Comparison of ENCODE assay signal across 8 cellular contexts in genomic region chr6:26027491-26028211, GRCh38. TPM values are rescaled to one million over a fixed set of nuclear protein-coding genes. Genes with fewer than 3 reads are reported as not detected.
DNase-seq lines count a peak whose midpoint lies in the region; ATAC-seq and TF ChIP-seq lines count a peak whose summit lies in the region.

No MANE protein-coding gene starts in this region.

- H3K27me3 Mint-ChIP-seq in activated T-helper 1 cell treated with anti-CD3 and anti-CD28 coated beads, Interleukin-12 subunit alpha, Interleukin-12 subunit beta, Interleukin-2, Interleukin-4 antibody, amounts not matched to agents 30 ng/mL and 10 ng/mL and 1 ng/mL, durations not matched to agents 14 hours and 24 hours and 36 hours (ENCODE audit: insufficient read depth) = peaks cover 2% of the 10 kb centered on the region
- H3K27me3 Mint-ChIP-seq in immature natural killer cell (ENCODE audit: low read depth in 3 of 3) = peaks cover 24 to 37% (median 27%) of the 10 kb centered on the region in 3 donors

- H3K79me2 ChIP-seq in SK-N-SH (ENCODE audit: insufficient read depth) = no peaks in the 10 kb centered on the region

- peak overlapping the region; percentile 73; the same call in 1 of the 2 replicates for H3K9ac ChIP-seq in SK-N-SH
- peak overlapping the region; percentile 29 to 76 (median 57) for H3K9ac ChIP-seq in subcutaneous abdominal adipose tissue (ENCODE audit: low read length in 5 of 5)

- H3K27me3 ChIP-seq in SK-N-SH (ENCODE audit: insufficient read depth) = no peaks in the 10 kb centered on the region
- H3K27me3 ChIP-seq in subcutaneous abdominal adipose tissue (ENCODE audit: control insufficient read depth in 5 of 5, insufficient read depth in 4 of 5, low read length in 5 of 5) = no peaks in the 10 kb centered on the region

- H3K27ac Mint-ChIP-seq in activated T-helper 1 cell treated with anti-CD3 and anti-CD28 coated beads, Interleukin-12 subunit alpha, Interleukin-12 subunit beta, Interleukin-2, Interleukin-4 antibody, amounts not matched to agents 30 ng/mL and 10 ng/mL and 1 ng/mL, durations not matched to agents 14 hours and 24 hours and 36 hours = peak overlapping the region; percentile 96
- H3K27ac Mint-ChIP-seq in immature natural killer cell = peak overlapping the region; percentile 98 to 100 (median 100)

- peaks cover 94% of the 10 kb centered on the region for H3K4me1 Mint-ChIP-seq in activated T-helper 1 cell treated with anti-CD3 and anti-CD28 coated beads, Interleukin-12 subunit alpha, Interleukin-12 subunit beta, Interleukin-2, Interleukin-4 antibody, amounts not matched to agents 30 ng/mL and 10 ng/mL and 1 ng/mL, durations not matched to agents 14 hours and 24 hours and 36 hours (ENCODE audit: low read depth)
- H3K4me1 Mint-ChIP-seq in immature natural killer cell = peaks cover 58 to 67% of the 10 kb centered on the region in 2 donors

- H3K4me1 ChIP-seq in SK-N-SH (ENCODE audit: control insufficient read depth in 1 of 2, insufficient read depth in 2 of 2, low read depth in 1 of 2, low read length in 1 of 2) (peaks cover 15 to 28% of the 10 kb centered on the region in 2 experiments; a peak in 3 of 4 replicates), subcutaneous abdominal adipose tissue (ENCODE audit: control insufficient read depth in 5 of 5, insufficient read depth in 5 of 5, low read length in 5 of 5) (peaks cover 0 to 38% (median 37%) of the 10 kb centered on the region in 5 donors)

- peak overlapping the region; percentile 84 for H2AFZ ChIP-seq in SK-N-SH (ENCODE audit: low read depth)

- no peaks in the 10 kb centered on the region for H3K9me3 ChIP-seq in SK-N-SH
- H3K9me3 ChIP-seq in subcutaneous abdominal adipose tissue (ENCODE audit: control insufficient read depth in 5 of 5, low read length in 5 of 5) = no peaks in the 10 kb centered on the region

- H3K27ac ChIP-seq in SK-N-SH (ENCODE audit: low read depth in 2 of 2, low read length in 1 of 2) = peak overlapping the region; percentile 92 to 99
- H3K27ac ChIP-seq in subcutaneous abdominal adipose tissue (ENCODE audit: low read depth, low read length) = peak overlapping the region; percentile 88

- intact Hi-C loops in activated T-helper 1 cell treated with anti-CD3 and anti-CD28 coated beads, Interleukin-12 subunit alpha, Interleukin-12 subunit beta, Interleukin-2, Interleukin-4 antibody, amounts not matched to agents 30 ng/mL and 10 ng/mL and 1 ng/mL, durations not matched to agents 14 hours and 24 hours and 36 hours (cut with micrococcal nuclease) = loop anchor here (1.0 to 10.0 kb wide), 8 partner anchors 16 to 1865 kb away; partner anchors contain the start of gene HMGN4

- no peak for DNase-seq in SK-N-SH
- no peak for DNase-seq in activated T-helper 1 cell treated with anti-CD3 and anti-CD28 coated beads, Interleukin-12 subunit alpha, Interleukin-12 subunit beta, Interleukin-2, Interleukin-4 antibody, amounts not matched to agents 30 ng/mL and 10 ng/mL and 1 ng/mL, durations not matched to agents 14 hours and 24 hours and 36 hours (ENCODE audit: low spot score)
- DNase-seq in immature natural killer cell = no peak
- no peak for DNase-seq in iPS-NIHi11 (ENCODE audit: low spot score)
- DNase-seq in stimulated activated CD4-positive, alpha-beta T cell treated with anti-CD3 and anti-CD28 coated beads, Interleukin-15, amount 100 ng/mL, for 24 hours = no peak
- no peak for DNase-seq in GDM1 (lab: John Stamatoyannopoulos, UW)

- no peaks in the 10 kb centered on the region for H3K9me3 Mint-ChIP-seq in activated T-helper 1 cell treated with anti-CD3 and anti-CD28 coated beads, Interleukin-12 subunit alpha, Interleukin-12 subunit beta, Interleukin-2, Interleukin-4 antibody, amounts not matched to agents 30 ng/mL and 10 ng/mL and 1 ng/mL, durations not matched to agents 14 hours and 24 hours and 36 hours
- no peaks in the 10 kb centered on the region for H3K9me3 Mint-ChIP-seq in immature natural killer cell

- CTCF ChIA-PET in SK-N-SH (lab: Yijun Ruan, JAX) = interaction anchor here (1.9 kb wide), 1 partner anchor 16 kb away, joined by 9 read pairs; a partner anchor contains a TSS

- TF ChIP-seq EP300 in SK-N-SH (IDR thresholded peaks at IDR 0.05; ENCODE audit: borderline replicate concordance in 1 of 2, low read depth in 1 of 2, low read length in 1 of 2) = no peak

- POLR2A ChIA-PET in SK-N-SH (lab: Yijun Ruan, JAX) = interaction anchor here (0.7 to 4.8 kb wide), 14 partner anchors 17 to 1865 kb away, joined by 3 to 101 read pairs (median 15); a partner anchor contains a TSS

- peak overlapping the region; percentile 70 to 89 for H3K4me3 ChIP-seq in SK-N-SH (ENCODE audit: low read depth in 2 of 2, low read length in 1 of 2)
- peak overlapping the region; percentile 70 to 98 (median 94) for H3K4me3 ChIP-seq in subcutaneous abdominal adipose tissue (ENCODE audit: low read depth in 1 of 5, low read length in 5 of 5)

- H3K4me2 ChIP-seq in SK-N-SH = peak overlapping the region; percentile 82

- H3K36me3 Mint-ChIP-seq in activated T-helper 1 cell treated with anti-CD3 and anti-CD28 coated beads, Interleukin-12 subunit alpha, Interleukin-12 subunit beta, Interleukin-2, Interleukin-4 antibody, amounts not matched to agents 30 ng/mL and 10 ng/mL and 1 ng/mL, durations not matched to agents 14 hours and 24 hours and 36 hours (ENCODE audit: low read depth) = no peaks in the 10 kb centered on the region
- H3K36me3 Mint-ChIP-seq in immature natural killer cell = no peaks in the 10 kb centered on the region

- H3K9me2 ChIP-seq in SK-N-SH = no peaks in the 10 kb centered on the region

- H3F3A ChIP-seq in SK-N-SH (replicated peaks; ENCODE audit: insufficient read depth) = peaks cover 57% of the 10 kb centered on the region

- no peak for TF ChIP-seq CTCF in SK-N-SH (IDR thresholded peaks at IDR 0.05)

- ATAC-seq in SK-N-SH treated with all-trans-retinoic acid at 6 μM for 48 hours = no peak

- WGBS in SK-N-SH (ENCODE audit: low lambda C conversion rate) = 40% methylated on average over 9 of the region's 9 CpGs

- no peaks in the 10 kb centered on the region for H4K20me1 ChIP-seq in SK-N-SH (ENCODE audit: insufficient read depth)

- H3K36me3 ChIP-seq in SK-N-SH (replicated peaks in 1 of 2; ENCODE audit: control insufficient read depth in 1 of 2, insufficient read depth in 2 of 2, low read length in 1 of 2) (no peaks in the 10 kb centered on the region), subcutaneous abdominal adipose tissue (ENCODE audit: control insufficient read depth in 5 of 5, insufficient read depth in 5 of 5, low read length in 5 of 5) (no peaks in the 10 kb centered on the region)

- H3K4me3 Mint-ChIP-seq in activated T-helper 1 cell treated with anti-CD3 and anti-CD28 coated beads, Interleukin-12 subunit alpha, Interleukin-12 subunit beta, Interleukin-2, Interleukin-4 antibody, amounts not matched to agents 30 ng/mL and 10 ng/mL and 1 ng/mL, durations not matched to agents 14 hours and 24 hours and 36 hours = peak overlapping the region; percentile 85
- H3K4me3 Mint-ChIP-seq in immature natural killer cell = peak overlapping the region; percentile 87 to 96 (median 93)

- no peak for TF ChIP-seq RAD21 in SK-N-SH (IDR thresholded peaks at IDR 0.05; ENCODE audit: low read length)

TF ChIP-seq in SK-N-SH, 30 proteins besides CTCF, POLR2A, EP300 and RAD21 (continues in another document):
- no peak for TF ChIP-seq RXRA (IDR thresholded peaks at IDR 0.05; ENCODE audit: borderline replicate concordance, low read depth)

TF ChIP-seq in SK-N-SH treated with all-trans-retinoic acid at 6 μM for 48 hours, 23 proteins besides CTCF, POLR2A, EP300 and RAD21:
- no peak for TF ChIP-seq CREB5 (CRISPR knock-in tag; IDR thresholded peaks at IDR 0.05; ENCODE audit: low read depth)
- TF ChIP-seq SNAI2 (CRISPR knock-in tag; IDR thresholded peaks at IDR 0.05) = no peak
- no peak for TF ChIP-seq POU6F1 (CRISPR knock-in tag; IDR thresholded peaks at IDR 0.05; ENCODE audit: borderline replicate concordance, low read depth)

RNA-seq across cellular contexts. Expression of gene HFE, which starts 59.6 kb away (rescaled TPM):
- polyA plus RNA-seq in SK-N-SH (2012; rRNA removed) (not detected in 2 replicates), immature natural killer cell (1 to 10 TPM in 2 of 3 donors, under 1 TPM in 1; 0.90 to 5.1 (median 1.8) TPM)
- polyA plus RNA-seq in SK-N-SH (2012; cell fraction: cytosol; rRNA removed) = not detected in 2 replicates
- not detected in 2 replicates for polyA plus RNA-seq in SK-N-SH (2012; cell fraction: nucleus; rRNA removed)
- total RNA-seq in activated T-helper 1 cell treated with anti-CD3 and anti-CD28 coated beads, Interleukin-12 subunit alpha, Interleukin-12 subunit beta, Interleukin-2, Interleukin-4 antibody, amounts not matched to agents 30 ng/mL and 10 ng/mL and 1 ng/mL, durations not matched to agents 14 hours and 24 hours and 36 hours = 0.13 and 0.37 TPM in 2 replicates
